In the genomic region with DNA sequence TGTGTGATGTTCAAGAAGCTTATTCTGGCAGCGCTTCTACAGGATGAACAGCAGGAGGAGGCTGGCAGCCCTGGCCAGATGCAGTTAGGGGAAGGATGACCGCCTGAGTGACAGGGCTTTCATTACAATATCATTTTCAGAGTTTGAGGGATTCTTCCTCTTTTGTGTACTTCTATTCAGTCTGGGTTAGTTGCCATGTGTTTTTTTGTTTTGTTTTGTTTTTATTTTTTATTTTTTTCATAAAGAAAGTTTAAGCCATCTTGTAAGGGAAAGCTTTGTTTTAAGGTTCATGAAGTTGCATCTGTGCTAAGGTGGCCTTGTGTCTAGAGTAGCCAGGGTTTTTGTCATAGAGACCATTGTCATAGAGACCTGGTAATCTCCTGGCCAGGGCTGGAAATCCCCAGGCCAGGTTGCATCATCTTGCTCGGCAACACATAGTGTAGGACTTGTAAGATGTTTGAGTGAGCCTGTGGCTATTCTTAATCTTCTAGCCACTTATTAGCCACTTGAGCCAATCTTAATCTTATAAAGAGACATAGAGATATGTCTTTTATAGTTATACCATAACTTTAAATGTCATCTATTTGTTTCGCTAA, we compare ENCODE assay signal across 9 cellular contexts.
DNase-seq lines count a peak whose midpoint lies in the region; ATAC-seq, FAIRE-seq and TF ChIP-seq lines count a peak whose summit lies in the region.
"Had no signal": no experiment of that assay in that cellular context is flagged by ENCODE, and none has a peak within 500 bp of the region (broad histone marks: within the 10 kb centered on the region; RNA-seq: fewer than 3 reads in every experiment).

No MANE protein-coding gene starts in this region.

- no peaks in the 10 kb centered on the region for H3K4me1 Mint-ChIP-seq in natural killer cell
- no peaks in the 10 kb centered on the region for H3K4me1 Mint-ChIP-seq in natural killer cell treated with Interleukin-12 subunit alpha and Interleukin-12 subunit beta and Interleukin-15 and Interleukin-18, amount 100 ng/mL, for 72 hours (ENCODE audit: low read depth in 2 of 2)

- FAIRE-seq in H1 (lab: Jason Lieb, UNC): peak; percentile 81

- no peak overlapping the region for H2BK15ac ChIP-seq in H1 (ENCODE audit: low read length)

- peak; percentile 11 for DNase-seq in GM13976 (ENCODE audit: low spot score)
- DNase-seq in H1 (ENCODE audit: low read depth in 1 of 2, low spot score in 2 of 2): no peak
- DNase-seq in natural killer cell: no peak
- no peak for DNase-seq in NCI-H2227 (lab: John Stamatoyannopoulos, UW; ENCODE audit: unreplicated experiment)
- DNase-seq in SK-N-DZ (ENCODE audit: low spot score): no peak
- no peak for DNase-seq in natural killer cell treated with Interleukin-12 subunit alpha and Interleukin-12 subunit beta and Interleukin-15 and Interleukin-18, amount 100 ng/mL, for 72 hours (ENCODE audit: low spot score)

- peaks cover 0 to 1% (median 0%) of the 10 kb centered on the region in 4 experiments; a peak in 4 of 7 replicates for H3K27me3 ChIP-seq in H1 (replicated peaks in 1 of 4; ENCODE audit: control insufficient read depth in 3 of 4, extremely low read depth in 1 of 4, insufficient read depth in 3 of 4, low read length in 3 of 4)

- no peak overlapping the region for H2BK120ac ChIP-seq in H1 (replicated peaks; ENCODE audit: low read depth, low read length)

- TF ChIP-seq CTCF in GM13976 (IDR thresholded peaks at IDR 0.05; ENCODE audit: borderline replicate concordance, control extremely low read depth, extremely low read depth, insufficient read depth, missing control alignments) (no peak), H1 (IDR thresholded peaks at IDR 0.05; ENCODE audit: control extremely low read depth in 1 of 3, insufficient read depth in 1 of 3, low read depth in 1 of 3, low read length in 3 of 3) (no peak), natural killer cell (IDR thresholded peaks at IDR 0.05) (no peak)

- H4K20me1 ChIP-seq in H1 (replicated peaks in 1 of 2; ENCODE audit: control insufficient read depth in 1 of 2, insufficient read depth in 2 of 2, low read length in 2 of 2): no peaks in the 10 kb centered on the region

- no peak overlapping the region for H3K23ac ChIP-seq in H1 (ENCODE audit: insufficient read length)

- H2BK20ac ChIP-seq in H1 (ENCODE audit: low read length): no peak overlapping the region

- peaks cover 3 to 10% (median 8%) of the 10 kb centered on the region in 4 experiments; a peak in 5 of 7 replicates for H3K4me1 ChIP-seq in H1 (replicated peaks in 1 of 4; ENCODE audit: control insufficient read depth in 3 of 4, insufficient read depth in 4 of 4, low read length in 3 of 4)

- peaks cover 5 to 8% of the 10 kb centered on the region in 2 donors for H3K9me3 Mint-ChIP-seq in natural killer cell
- peaks cover 15% of the 10 kb centered on the region for H3K9me3 Mint-ChIP-seq in natural killer cell treated with Interleukin-12 subunit alpha and Interleukin-12 subunit beta and Interleukin-15 and Interleukin-18, amount 100 ng/mL, for 72 hours

- POLR2A ChIA-PET in H1 (lab: Charles Lee; ENCODE audit: partially characterized antibody): interaction anchor here (0.7 to 1.3 kb wide), 3 partner anchors 10 to 510 kb away, joined by 3 to 5 read pairs (median 4); no protein-coding TSS in a partner anchor

- peak overlapping the region; percentile 21 for H4K5ac ChIP-seq in H1 (ENCODE audit: insufficient read length, low read depth, low read length)

- peak in 1 of 2 experiments; percentile 70; a peak in 1 of 3 replicates for TF ChIP-seq EP300 in H1 (IDR thresholded peaks at IDR 0.05; ENCODE audit: borderline replicate concordance in 1 of 2, low read depth in 2 of 2, low read length in 2 of 2)

- H3K4me3 ChIP-seq in H1 (ENCODE audit: extremely low read depth in 1 of 4, insufficient read depth in 2 of 4, low read depth in 3 of 4, low read length in 4 of 4): no peak overlapping the region
- H3K4me3 ChIP-seq: skin epidermis had no signal

- H3K36me3 ChIP-seq in H1 (ENCODE audit: control insufficient read depth in 2 of 4, insufficient read depth in 4 of 4, low read length in 3 of 4): no peaks in the 10 kb centered on the region

- no peaks in the 10 kb centered on the region for H3K36me3 Mint-ChIP-seq in natural killer cell
- no peaks in the 10 kb centered on the region for H3K36me3 Mint-ChIP-seq in natural killer cell treated with Interleukin-12 subunit alpha and Interleukin-12 subunit beta and Interleukin-15 and Interleukin-18, amount 100 ng/mL, for 72 hours

- H3K4me2 ChIP-seq in H1 (ENCODE audit: insufficient read depth in 1 of 2, low read depth in 2 of 2, low read length in 2 of 2): peak overlapping the region in 1 of 2 experiments; percentile 33; a peak in 2 of 4 replicates

- ATAC-seq in GM21619 (IDR thresholded peaks at IDR 0.05; ENCODE audit: unreplicated experiment) (peak; percentile 87), HG03520 (IDR thresholded peaks at IDR 0.05; ENCODE audit: unreplicated experiment) (peak; percentile 96), natural killer cell (no peak)
- no peak for ATAC-seq in natural killer cell treated with Interleukin-12 subunit alpha and Interleukin-12 subunit beta and Interleukin-15 and Interleukin-18, amount 100 ng/mL, for 72 hours

- no peaks in the 10 kb centered on the region for H3K27me3 Mint-ChIP-seq in natural killer cell (ENCODE audit: low read depth in 2 of 2)
- H3K27me3 Mint-ChIP-seq in natural killer cell treated with Interleukin-12 subunit alpha and Interleukin-12 subunit beta and Interleukin-15 and Interleukin-18, amount 100 ng/mL, for 72 hours: no peaks in the 10 kb centered on the region

- WGBS in H1 (ENCODE audit: extremely low coverage in 1 of 2, insufficient coverage in 1 of 2, insufficient read length in 1 of 2, insufficient replicate concordance in 2 of 2, low coverage in 1 of 2, low lambda C conversion rate in 2 of 2, missing lambda C conversion rate in 1 of 2), 2 experiments: 64% methylated on average over 4 of the region's 4 CpGs; no CpG with 5 or more reads in 1 of the 2 experiments

- intact Hi-C loops in natural killer cell (cut with micrococcal nuclease): no loop called here

- no peaks in the 10 kb centered on the region for H3K79me2 ChIP-seq in H1 (ENCODE audit: control insufficient read depth in 1 of 2, insufficient read depth in 2 of 2, low read length in 2 of 2)

- no peak overlapping the region for H3K56ac ChIP-seq in H1 (replicated peaks; ENCODE audit: insufficient read length, low read depth, low read length)

- no peak overlapping the region for H3K27ac Mint-ChIP-seq in natural killer cell
- H3K27ac Mint-ChIP-seq in natural killer cell treated with Interleukin-12 subunit alpha and Interleukin-12 subunit beta and Interleukin-15 and Interleukin-18, amount 100 ng/mL, for 72 hours: no peak overlapping the region

- H3K9me3 ChIP-seq in H1 (ENCODE audit: insufficient read depth in 2 of 2, low read depth in 1 of 2, low read length in 1 of 2): no peaks in the 10 kb centered on the region

- no peaks in the 10 kb centered on the region for H3K79me1 ChIP-seq in H1 (ENCODE audit: low read depth, low read length)

- H2BK5ac ChIP-seq in H1 (ENCODE audit: low read depth, low read length): no peak overlapping the region

- no peak overlapping the region for H2AK5ac ChIP-seq in H1 (ENCODE audit: low read depth, low read length)

- H2BK12ac ChIP-seq in H1 (ENCODE audit: low read depth, low read length): peak overlapping the region; percentile 60; the same call in 1 of the 2 replicates

- no peak overlapping the region for H4K8ac ChIP-seq in H1 (ENCODE audit: extremely low read depth, insufficient read depth, low read length)

- no peak overlapping the region for H4K91ac ChIP-seq in H1 (replicated peaks; ENCODE audit: insufficient read length, low read length)

- no peak overlapping the region for H3K14ac ChIP-seq in H1 (ENCODE audit: insufficient read length)

- H3K18ac ChIP-seq in H1 (ENCODE audit: extremely low read depth, low read length): peak overlapping the region; percentile 3; the same call in 1 of the 2 replicates

- H3K4ac ChIP-seq in H1 (replicated peaks; ENCODE audit: insufficient read length, low read depth, low read length): no peak overlapping the region

- peak in 1 of 2 experiments; percentile 9; a peak in 1 of 4 replicates for TF ChIP-seq RAD21 in H1 (IDR thresholded peaks at IDR 0.05 in 1 of 2, conservative IDR thresholded peaks at IDR 0.05 in 1 of 2; ENCODE audit: low read depth in 2 of 2, low read length in 2 of 2)

- in situ Hi-C loops in GM13976 (cut with MboI; ENCODE audit: low sequenced_read_pairs, unreplicated experiment): no loop called here

- H3K23me2 ChIP-seq in H1 (ENCODE audit: low read depth, low read length): no peaks in the 10 kb centered on the region

- no peak overlapping the region for H3K27ac ChIP-seq in H1 (ENCODE audit: low read depth, low read length)
- H3K27ac ChIP-seq: skin epidermis had no signal

- no peak for TF ChIP-seq POLR2A in H1 (IDR thresholded peaks at IDR 0.05; ENCODE audit: control extremely low read depth in 1 of 2, low read depth in 2 of 2, low read length in 2 of 2)

- H2AFZ ChIP-seq in H1 (ENCODE audit: low read length): no peak overlapping the region

- no peak overlapping the region for H3K4me3 Mint-ChIP-seq in natural killer cell
- H3K4me3 Mint-ChIP-seq in natural killer cell treated with Interleukin-12 subunit alpha and Interleukin-12 subunit beta and Interleukin-15 and Interleukin-18, amount 100 ng/mL, for 72 hours: no peak overlapping the region

- no peak overlapping the region for H3K9ac ChIP-seq in H1 (replicated peaks in 1 of 4; ENCODE audit: extremely low read depth in 1 of 4, low read depth in 3 of 4, low read length in 3 of 4)

- CTCF ChIA-PET in H1 (lab: Charles Lee; ENCODE audit: partially characterized antibody): interaction anchor here (0.9 to 4.9 kb wide), 4 partner anchors 12 to 108 kb away, joined by 3 to 35 read pairs (median 3); no protein-coding TSS in a partner anchor

TF ChIP-seq in H1, 55 proteins besides CTCF, POLR2A, EP300 and RAD21 (continues in another document):
- TF ChIP-seq, protein P1, sequence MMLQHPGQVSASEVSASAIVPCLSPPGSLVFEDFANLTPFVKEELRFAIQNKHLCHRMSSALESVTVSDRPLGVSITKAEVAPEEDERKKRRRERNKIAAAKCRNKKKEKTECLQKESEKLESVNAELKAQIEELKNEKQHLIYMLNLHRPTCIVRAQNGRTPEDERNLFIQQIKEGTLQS (IDR thresholded peaks at IDR 0.05; ENCODE audit: insufficient read depth, low read depth, low read length): peak; percentile 85
- no peak for TF ChIP-seq KDM4A (IDR thresholded peaks at IDR 0.05; ENCODE audit: low read depth, low read length, severe bottlenecking)
- TF ChIP-seq ASH2L (IDR thresholded peaks at IDR 0.05; ENCODE audit: low read length): no peak
- TF ChIP-seq ZNF274 (IDR thresholded peaks at IDR 0.05; ENCODE audit: borderline replicate concordance, extremely low read depth, low read length): no peak
- TF ChIP-seq CBX8 (IDR thresholded peaks at IDR 0.05; ENCODE audit: borderline replicate concordance, low read depth, low read length): no peak
- TF ChIP-seq SUZ12 (IDR thresholded peaks at IDR 0.05; ENCODE audit: low read length): no peak
- TF ChIP-seq CEBPB (IDR thresholded peaks at IDR 0.05; ENCODE audit: low read depth, low read length): peak; percentile 99
- no peak for TF ChIP-seq HDAC6 (IDR thresholded peaks at IDR 0.05; ENCODE audit: low read depth, low read length)
- TF ChIP-seq POLR2AphosphoS5 (IDR thresholded peaks at IDR 0.05; ENCODE audit: low read depth, low read length): peak; percentile 60; the same call in 1 of the 2 replicates

Comparison
In these comparisons a context has a peak if more than half of its experiments do, and no peak if none do; other contexts are left out.
1. ATAC-seq: peak in GM21619 (single experiment) and HG03520 (single experiment); none in natural killer cell (0 of 3) and natural killer cell treated with Interleukin-12 subunit alpha and Interleukin-12 subunit beta and Interleukin-15 and Interleukin-18, amount 100 ng/mL, for 72 hours (0 of 2).